ENCODE assay signal across 12 cellular contexts in genomic region chr1:230753191-230753585, GRCh38. TPM values are rescaled to one million over a fixed set of nuclear protein-coding genes. Genes with fewer than 3 reads are reported as not detected.
DNase-seq lines count a peak whose midpoint lies in the region; ATAC-seq and TF ChIP-seq lines count a peak whose summit lies in the region.
"Had no signal": no experiment of that assay in that cellular context is flagged by ENCODE, and none has a peak within 500 bp of the region (broad histone marks: within the 10 kb centered on the region; RNA-seq: fewer than 3 reads in every experiment).

No MANE protein-coding gene starts in this region.

- H3K27me3 Mint-ChIP-seq in T-helper 1 cell treated with Interleukin-12 subunit alpha and Interleukin-12 subunit beta and Interleukin-4 antibody, amounts not matched to agents 30 μg/mL and 1 μg/mL, for 36 hours (ENCODE audit: low read depth) = no peaks in the 10 kb centered on the region
- peaks cover 3% of the 10 kb centered on the region; the same call in 1 of the 2 replicates for H3K27me3 Mint-ChIP-seq in WTC11 (ENCODE audit: low read depth)

- peak overlapping the region; percentile 32 for H3K4me3 ChIP-seq in lower lobe of right lung
- peak overlapping the region in 3 of 5 donors; percentile 4 to 34 (median 34) for H3K4me3 ChIP-seq in subcutaneous abdominal adipose tissue (ENCODE audit: low read depth in 1 of 5, low read length in 5 of 5)
- H3K4me3 ChIP-seq: left lung had no signal

- H3K27ac Mint-ChIP-seq in T-helper 1 cell treated with Interleukin-12 subunit alpha and Interleukin-12 subunit beta and Interleukin-4 antibody, amounts not matched to agents 30 μg/mL and 1 μg/mL, for 36 hours = no peak overlapping the region
- peak overlapping the region; percentile 92 for H3K27ac Mint-ChIP-seq in WTC11
- H3K27ac Mint-ChIP-seq: activated naive CD8-positive, alpha-beta T cell had no signal

- no peaks in the 10 kb centered on the region for H3K27me3 ChIP-seq in lower lobe of right lung (ENCODE audit: low read depth)
- H3K27me3 ChIP-seq in subcutaneous abdominal adipose tissue (ENCODE audit: control insufficient read depth in 5 of 5, insufficient read depth in 4 of 5, low read length in 5 of 5) = peaks cover 0 to 8% (median 4%) of the 10 kb centered on the region in 5 donors
- H3K27me3 ChIP-seq: left lung, tibial artery had no signal

- H3K9ac ChIP-seq in subcutaneous abdominal adipose tissue (ENCODE audit: low read length in 5 of 5) = no peak overlapping the region

- DNase-seq in T-helper 1 cell (no peak), WTC11 (ENCODE audit: low spot score) (no peak), lower lobe of right lung (no peak)
- no peak for DNase-seq in activated naive CD4-positive, alpha-beta T cell (lab: John Stamatoyannopoulos, UW)
- DNase-seq: activated CD4-positive, alpha-beta T cell treated with anti-CD3 and anti-CD28 coated beads, Interleukin-2, amount 50 U/mL, for 4 hours; tibial artery had no signal

- intact Hi-C loops in lower lobe of right lung (cut with DNase I) = no loop called here

- H3K9me3 Mint-ChIP-seq in T-helper 1 cell treated with Interleukin-12 subunit alpha and Interleukin-12 subunit beta and Interleukin-4 antibody, amounts not matched to agents 30 μg/mL and 1 μg/mL, for 36 hours = no peaks in the 10 kb centered on the region
- H3K9me3 Mint-ChIP-seq in WTC11 = no peaks in the 10 kb centered on the region

- H3K36me3 ChIP-seq in lower lobe of right lung (no peaks in the 10 kb centered on the region), subcutaneous abdominal adipose tissue (ENCODE audit: control insufficient read depth in 5 of 5, insufficient read depth in 5 of 5, low read length in 5 of 5) (no peaks in the 10 kb centered on the region)
- H3K36me3 ChIP-seq: left lung, tibial artery had no signal

- peaks cover 8% of the 10 kb centered on the region for H3K4me1 Mint-ChIP-seq in T-helper 1 cell treated with Interleukin-12 subunit alpha and Interleukin-12 subunit beta and Interleukin-4 antibody, amounts not matched to agents 30 μg/mL and 1 μg/mL, for 36 hours (ENCODE audit: low read depth)
- H3K4me1 Mint-ChIP-seq in WTC11 = peaks cover 47% of the 10 kb centered on the region

- ATAC-seq in WTC11 (peak; percentile 1; the same call in 1 of the 2 replicates), lower lobe of right lung (no peak), HG02870 (IDR thresholded peaks at IDR 0.05; ENCODE audit: unreplicated experiment) (no peak), HG03442 (IDR thresholded peaks at IDR 0.05; ENCODE audit: unreplicated experiment) (no peak)

- POLR2A ChIA-PET in WTC11 (lab: Charles Lee) = interaction anchor here (0.9 to 1.2 kb wide), 2 partner anchors 111 to 325 kb away, joined by 3 read pairs; partner anchors contain the start of gene COG2

- H3K4me1 ChIP-seq in lower lobe of right lung (peaks cover 30% of the 10 kb centered on the region), subcutaneous abdominal adipose tissue (ENCODE audit: control insufficient read depth in 5 of 5, insufficient read depth in 5 of 5, low read length in 5 of 5) (peaks cover 2 to 7% (median 5%) of the 10 kb centered on the region in 5 donors)

- peak overlapping the region; percentile 17 for H3K4me3 Mint-ChIP-seq in T-helper 1 cell treated with Interleukin-12 subunit alpha and Interleukin-12 subunit beta and Interleukin-4 antibody, amounts not matched to agents 30 μg/mL and 1 μg/mL, for 36 hours
- H3K4me3 Mint-ChIP-seq in WTC11 = peak overlapping the region; percentile 47
- H3K4me3 Mint-ChIP-seq: activated naive CD8-positive, alpha-beta T cell had no signal

- CTCF ChIA-PET in WTC11 (lab: Charles Lee) = interaction anchor here (0.6 to 2.7 kb wide), 9 partner anchors 20 to 287 kb away, joined by 3 to 22 read pairs (median 4); partner anchors contain the start of gene COG2

- H3K36me3 Mint-ChIP-seq in T-helper 1 cell treated with Interleukin-12 subunit alpha and Interleukin-12 subunit beta and Interleukin-4 antibody, amounts not matched to agents 30 μg/mL and 1 μg/mL, for 36 hours (ENCODE audit: low read depth) = no peaks in the 10 kb centered on the region
- H3K36me3 Mint-ChIP-seq in WTC11 = no peaks in the 10 kb centered on the region
- H3K36me3 Mint-ChIP-seq: activated naive CD8-positive, alpha-beta T cell had no signal

- TF ChIP-seq CTCF in WTC11 (IDR thresholded peaks at IDR 0.05) = no peak
- TF ChIP-seq CTCF in lower lobe of right lung (IDR thresholded peaks at IDR 0.05) = no peak

- H3K9me3 ChIP-seq in lower lobe of right lung (no peaks in the 10 kb centered on the region), subcutaneous abdominal adipose tissue (ENCODE audit: control insufficient read depth in 5 of 5, low read length in 5 of 5) (no peaks in the 10 kb centered on the region)
- H3K9me3 ChIP-seq: left lung, tibial artery had no signal

- H3K27ac ChIP-seq in lower lobe of right lung (peak overlapping the region; percentile 53), subcutaneous abdominal adipose tissue (ENCODE audit: low read depth, low read length) (no peak overlapping the region)
- H3K27ac ChIP-seq: left lung had no signal

TF ChIP-seq in WTC11, 78 proteins besides CTCF, POLR2A, EP300 and RAD21:
- TF ChIP-seq USF1 (CRISPR knock-in tag; IDR thresholded peaks at IDR 0.05) = peak; percentile 36; the same call in 1 of the 2 replicates
- no peak for TF ChIP-seq FOXJ3 (CRISPR knock-in tag; IDR thresholded peaks at IDR 0.05; ENCODE audit: borderline replicate concordance)
- TF ChIP-seq, protein P1, sequence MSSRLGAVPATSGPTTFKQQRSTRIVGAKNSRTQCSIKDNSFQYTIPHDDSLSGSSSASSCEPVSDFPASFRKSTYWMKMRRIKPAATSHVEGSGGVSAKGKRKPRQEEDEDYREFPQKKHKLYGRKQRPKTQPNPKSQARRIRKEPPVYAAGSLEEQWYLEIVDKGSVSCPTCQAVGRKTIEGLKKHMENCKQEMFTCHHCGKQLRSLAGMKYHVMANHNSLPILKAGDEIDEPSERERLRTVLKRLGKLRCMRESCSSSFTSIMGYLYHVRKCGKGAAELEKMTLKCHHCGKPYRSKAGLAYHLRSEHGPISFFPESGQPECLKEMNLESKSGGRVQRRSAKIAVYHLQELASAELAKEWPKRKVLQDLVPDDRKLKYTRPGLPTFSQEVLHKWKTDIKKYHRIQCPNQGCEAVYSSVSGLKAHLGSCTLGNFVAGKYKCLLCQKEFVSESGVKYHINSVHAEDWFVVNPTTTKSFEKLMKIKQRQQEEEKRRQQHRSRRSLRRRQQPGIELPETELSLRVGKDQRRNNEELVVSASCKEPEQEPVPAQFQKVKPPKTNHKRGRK (CRISPR knock-in tag; IDR thresholded peaks at IDR 0.05; ENCODE audit: borderline replicate concordance) = 0 out of 2 replicates have a peak, but pooled peaks have one; percentile 27

RNA-seq across cellular contexts. Expression of gene CAPN9, which starts 6.0 kb away (rescaled TPM):
- total RNA-seq in WTC11 (2021) (0.16 TPM in 1 of 3 replicates, not detected in the others), lower lobe of right lung (26.6 TPM)

RNA-seq across cellular contexts. Expression of gene AGT, which starts 39.3 kb away (rescaled TPM):
- total RNA-seq in WTC11 (2021) (0.64 to 1.0 TPM (median 1.0 TPM) in 3 replicates), lower lobe of right lung (0.86 TPM)

Comparison
In these comparisons a context has a peak if more than half of its experiments do, and no peak if none do; other contexts are left out.
1. RNA of gene CAPN9, which starts 6.0 kb away (total RNA-seq): 26.6 TPM in lower lobe of right lung (single experiment); 0.16 TPM in WTC11; every median in the first group is over 10 times any median in the second.